In genomic region chr10:80197972-80198591, GRCh38 we compare ENCODE assay signal across 1 cellular context.
TF ChIP-seq lines count a peak whose summit lies in the region.

No MANE protein-coding gene starts in this region.

TF ChIP-seq in H1, 55 proteins besides CTCF, POLR2A, EP300 and RAD21:
- TF ChIP-seq KDM1A (IDR thresholded peaks at IDR 0.05; ENCODE audit: borderline replicate concordance, low read length) (no peak), CREB1 (IDR thresholded peaks at IDR 0.05) (no peak), PHF8 (conservative IDR thresholded peaks at IDR 0.05; ENCODE audit: low read depth, low read length) (no peak), RXRA (IDR thresholded peaks at IDR 0.05; ENCODE audit: insufficient read depth, low read depth, low read length) (no peak), SAP30 (IDR thresholded peaks at IDR 0.05; ENCODE audit: insufficient read depth, insufficient replicate concordance, low read length) (no peak)
